ENCODE assay signal across 12 cellular contexts in the genomic region with DNA sequence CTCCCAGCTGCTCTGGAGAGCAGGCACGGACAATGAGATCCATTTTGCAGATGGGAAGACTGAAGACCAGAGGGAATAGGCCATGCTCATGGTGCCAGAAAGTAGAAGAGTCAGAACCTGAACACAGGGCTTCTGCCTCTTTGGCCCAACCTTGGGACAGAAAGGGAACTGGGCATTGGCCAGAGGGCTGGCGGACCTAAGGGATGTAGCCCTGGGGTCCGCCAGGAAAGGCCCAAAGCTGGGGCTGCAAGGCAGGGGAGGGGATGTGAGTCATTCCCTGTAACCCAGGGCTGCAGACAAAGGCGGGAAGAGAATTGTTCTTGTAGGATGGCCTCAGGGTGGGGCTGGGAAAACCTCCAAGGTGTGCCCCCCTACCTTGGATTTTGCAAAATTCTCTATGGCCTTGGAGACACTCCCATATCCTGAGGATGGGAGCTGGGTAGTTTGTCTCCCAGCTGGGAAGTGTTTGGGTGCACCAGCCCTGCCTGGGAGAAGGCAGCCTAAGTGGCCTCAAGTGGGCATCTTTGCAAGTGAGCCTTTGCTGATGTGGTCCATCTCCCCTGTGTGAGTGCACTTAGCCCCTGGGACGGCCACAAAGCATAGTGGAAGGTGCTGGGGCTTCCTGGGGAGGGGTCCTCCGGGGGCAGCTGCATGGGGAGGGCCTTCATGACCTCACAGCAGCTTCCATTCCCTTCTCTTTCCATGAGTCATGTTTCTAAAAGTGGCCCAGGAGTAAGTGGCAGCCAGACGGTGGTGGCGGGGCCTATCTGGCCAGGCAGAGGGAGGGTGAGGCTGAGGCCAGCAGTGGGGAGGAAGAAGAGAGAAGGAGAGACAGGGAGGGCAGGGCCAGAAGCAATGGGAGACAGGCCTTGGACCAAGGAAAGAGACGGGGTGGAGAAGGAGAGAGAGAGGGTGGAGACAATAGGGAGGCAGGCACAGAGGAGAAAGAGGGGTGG. TPM values are rescaled to one million over a fixed set of nuclear protein-coding genes. Genes with fewer than 3 reads are reported as not detected.
A peak's percentile ranks its signal among the peaks of the same experiment; 100 is the strongest.
DNase-seq lines count a peak whose midpoint lies in the region; TF ChIP-seq lines count a peak whose summit lies in the region.
"Had no signal": no experiment of that assay in that cellular context is flagged by ENCODE, and none has a peak within 500 bp of the region (broad histone marks: within the 10 kb centered on the region; RNA-seq: fewer than 3 reads in every experiment).

No MANE protein-coding gene starts in this region.

- no peak overlapping the region for H3K4me3 Mint-ChIP-seq in activated CD4-positive, alpha-beta T cell treated with anti-CD3 and anti-CD28 coated beads, Interleukin-2, amount 10 ng/mL, durations not matched to agents 24 days and 14 days
- H3K4me3 Mint-ChIP-seq: dendritic cell treated with granulocyte-macrophage colony-stimulating factor and Interleukin-4, amounts not matched to agents 40 ng/mL and 50 ng/mL, for 4 days; stimulated activated naive CD8-positive, alpha-beta T cell treated with anti-CD3 and anti-CD28 coated beads, Interleukin-15, Interleukin-2, amounts not matched to agents 100 ng/mL and 50 ng/mL, for 24 hours had no signal

- H3K79me2 ChIP-seq in ACC112 (ENCODE audit: control insufficient read depth, insufficient read depth, low read length, unreplicated experiment) = no peaks in the 10 kb centered on the region

- no peak overlapping the region for H3K4me3 ChIP-seq in ACC112 (ENCODE audit: low read depth, low read length)
- H3K4me3 ChIP-seq in MG63 = no peak overlapping the region
- H3K4me3 ChIP-seq in esophagus squamous epithelium = no peak overlapping the region

- no peak for TF ChIP-seq CTCF in esophagus squamous epithelium (IDR thresholded peaks at IDR 0.05)

- 51 to 57% methylated on average over 6 of the region's 9 CpGs for WGBS in esophagus squamous epithelium, 2 donors

- no peaks in the 10 kb centered on the region for H3K36me3 Mint-ChIP-seq in activated CD4-positive, alpha-beta T cell treated with anti-CD3 and anti-CD28 coated beads, Interleukin-2, amount 10 ng/mL, durations not matched to agents 24 days and 14 days (ENCODE audit: low read depth)

- peaks cover 23% of the 10 kb centered on the region for H3K4me1 ChIP-seq in ACC112 (ENCODE audit: control insufficient read depth, insufficient read depth, low read length, unreplicated experiment)
- peaks cover 7 to 58% (median 29%) of the 10 kb centered on the region in 3 donors for H3K4me1 ChIP-seq in esophagus squamous epithelium

- intact Hi-C loops in esophagus squamous epithelium (cut with DNase I) = no loop called here
- intact Hi-C loops in activated CD4-positive, alpha-beta T cell treated with anti-CD3 and anti-CD28 coated beads, Interleukin-2, amount 10 ng/mL, durations not matched to agents 24 days and 14 days (cut with micrococcal nuclease) = no loop called here

- H3K9me3 ChIP-seq in MG63 = no peaks in the 10 kb centered on the region
- no peaks in the 10 kb centered on the region for H3K9me3 ChIP-seq in esophagus squamous epithelium

- TF ChIP-seq POLR2A in esophagus squamous epithelium (IDR thresholded peaks at IDR 0.05) = no peak

- no peaks in the 10 kb centered on the region for H3K36me3 ChIP-seq in ACC112 (ENCODE audit: insufficient read depth, low read length)
- H3K36me3 ChIP-seq in MG63 = no peaks in the 10 kb centered on the region
- H3K36me3 ChIP-seq in esophagus squamous epithelium = peaks cover 0 to 39% (median 10%) of the 10 kb centered on the region in 3 donors

- H2AFZ ChIP-seq in ACC112 (ENCODE audit: low read length, unreplicated experiment) = no peak overlapping the region

- no peaks in the 10 kb centered on the region for H3K9me3 Mint-ChIP-seq in activated CD4-positive, alpha-beta T cell treated with anti-CD3 and anti-CD28 coated beads, Interleukin-2, amount 10 ng/mL, durations not matched to agents 24 days and 14 days
- H3K9me3 Mint-ChIP-seq: dendritic cell treated with granulocyte-macrophage colony-stimulating factor and Interleukin-4, amounts not matched to agents 40 ng/mL and 50 ng/mL, for 4 days; stimulated activated naive CD8-positive, alpha-beta T cell treated with anti-CD3 and anti-CD28 coated beads, Interleukin-15, Interleukin-2, amounts not matched to agents 100 ng/mL and 50 ng/mL, for 24 hours had no signal

- peak overlapping the region; percentile 16; the same call in 1 of the 2 replicates for H3K27ac ChIP-seq in ACC112 (ENCODE audit: low read depth, low read length)
- H3K27ac ChIP-seq in esophagus squamous epithelium = peak overlapping the region; percentile 30 to 82 (median 72)

- peak; percentile 59 for DNase-seq in MG63
- DNase-seq in esophagus squamous epithelium (lab: John Stamatoyannopoulos, UW) = no peak
- peak; percentile 86 for DNase-seq in myocyte (ENCODE audit: low read depth)
- DNase-seq in activated CD8-positive, alpha-beta memory T cell treated with anti-CD3 and anti-CD28 coated beads for 24 hours = no peak
- DNase-seq in occipital lobe (lab: John Stamatoyannopoulos, UW) = no peak
- no peak for DNase-seq in HCEC 1CT
- DNase-seq in activated CD4-positive, alpha-beta T cell treated with anti-CD3 and anti-CD28 coated beads, Interleukin-2, amount 10 ng/mL, durations not matched to agents 24 days and 14 days = no peak
- DNase-seq: DND-41 had no signal

- no peaks in the 10 kb centered on the region for H3K27me3 ChIP-seq in ACC112 (ENCODE audit: insufficient read depth, low read length)
- no peaks in the 10 kb centered on the region for H3K27me3 ChIP-seq in MG63
- H3K27me3 ChIP-seq in esophagus squamous epithelium = no peaks in the 10 kb centered on the region

- H3K27me3 Mint-ChIP-seq in activated CD4-positive, alpha-beta T cell treated with anti-CD3 and anti-CD28 coated beads, Interleukin-2, amount 10 ng/mL, durations not matched to agents 24 days and 14 days = no peaks in the 10 kb centered on the region
- H3K27me3 Mint-ChIP-seq: dendritic cell treated with granulocyte-macrophage colony-stimulating factor and Interleukin-4, amounts not matched to agents 40 ng/mL and 50 ng/mL, for 4 days; stimulated activated naive CD8-positive, alpha-beta T cell treated with anti-CD3 and anti-CD28 coated beads, Interleukin-15, Interleukin-2, amounts not matched to agents 100 ng/mL and 50 ng/mL, for 24 hours had no signal

- H3K4me1 Mint-ChIP-seq in activated CD4-positive, alpha-beta T cell treated with anti-CD3 and anti-CD28 coated beads, Interleukin-2, amount 10 ng/mL, durations not matched to agents 24 days and 14 days = no peaks in the 10 kb centered on the region

- no peak overlapping the region for H3K27ac Mint-ChIP-seq in activated CD4-positive, alpha-beta T cell treated with anti-CD3 and anti-CD28 coated beads, Interleukin-2, amount 10 ng/mL, durations not matched to agents 24 days and 14 days
- H3K27ac Mint-ChIP-seq: dendritic cell treated with granulocyte-macrophage colony-stimulating factor and Interleukin-4, amounts not matched to agents 40 ng/mL and 50 ng/mL, for 4 days; stimulated activated naive CD8-positive, alpha-beta T cell treated with anti-CD3 and anti-CD28 coated beads, Interleukin-15, Interleukin-2, amounts not matched to agents 100 ng/mL and 50 ng/mL, for 24 hours had no signal

RNA-seq across cellular contexts. Expression of a gene that starts 9.2 kb away (rescaled TPM):
- total RNA-seq in MG63 (2014; rRNA removed; shearing (Covaris generic); ENCODE audit: low replicate concordance) = not detected in 2 replicates
- total RNA-seq in esophagus squamous epithelium (100 to 1,000 TPM in 1 of 4 donors, 10 to 100 TPM in 3; 14.9 to 159 (median 44.7) TPM), myocyte (2.1 and 3.9 TPM in 2 replicates), occipital lobe (0.31 TPM)
- 26.8 TPM for polyA plus RNA-seq in myocyte (2012)
- total RNA-seq in activated CD4-positive, alpha-beta T cell treated with anti-CD3 and anti-CD28 coated beads, Interleukin-2, amount 10 ng/mL, durations not matched to agents 24 days and 14 days = not detected in 2 replicates
- total RNA-seq: T-helper 2 cell treated with Interferon-gamma antibody and Interleukin-4, amounts not matched to agents 100 ng/mL and 5 ng/mL, for 36 hours had no signal

RNA-seq across cellular contexts. Expression of a gene that starts 42.9 kb away (rescaled TPM):
- total RNA-seq in MG63 (2014; rRNA removed; shearing (Covaris generic); ENCODE audit: low replicate concordance) = not detected in 2 replicates
- total RNA-seq in esophagus squamous epithelium = not detected
- not detected in 2 replicates for total RNA-seq in myocyte
- not detected for polyA plus RNA-seq in myocyte (2012)
- not detected for total RNA-seq in occipital lobe
- not detected in 2 replicates for total RNA-seq in activated CD4-positive, alpha-beta T cell treated with anti-CD3 and anti-CD28 coated beads, Interleukin-2, amount 10 ng/mL, durations not matched to agents 24 days and 14 days
- total RNA-seq: T-helper 2 cell treated with Interferon-gamma antibody and Interleukin-4, amounts not matched to agents 100 ng/mL and 5 ng/mL, for 36 hours had no signal

Comparison
In these comparisons a context has a peak if more than half of its experiments do, and no peak if none do; other contexts are left out.
1. DNase-seq: peak in MG63 (single experiment) and myocyte (single experiment); none in esophagus squamous epithelium (single experiment), activated CD8-positive, alpha-beta memory T cell treated with anti-CD3 and anti-CD28 coated beads for 24 hours (single experiment), occipital lobe (single experiment), HCEC 1CT (single experiment) and activated CD4-positive, alpha-beta T cell treated with anti-CD3 and anti-CD28 coated beads, Interleukin-2, amount 10 ng/mL, durations not matched to agents 24 days and 14 days (single experiment).